ENCODE assay signal across 27 cellular contexts in the genomic region with DNA sequence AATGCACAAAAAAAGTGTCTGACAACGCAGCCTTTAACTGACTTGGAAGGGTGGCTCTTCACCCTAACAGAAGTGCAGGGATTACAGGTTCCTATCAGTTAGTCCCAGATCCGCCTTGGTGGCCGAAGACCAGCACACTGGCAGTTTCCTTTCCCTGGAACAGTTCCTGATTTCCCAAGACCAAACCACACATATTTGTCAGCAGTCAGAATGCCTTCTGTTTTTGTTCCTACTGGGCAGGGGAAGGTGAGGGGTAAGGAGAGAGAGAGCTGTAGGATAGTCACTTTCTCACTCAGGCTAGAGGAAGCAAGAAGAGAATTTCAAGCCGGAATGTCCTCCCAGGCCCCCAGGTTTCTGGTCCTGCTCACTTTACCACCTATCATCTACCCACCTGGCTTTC. TPM values are rescaled to one million over a fixed set of nuclear protein-coding genes. Genes with fewer than 3 reads are reported as not detected.
DNase-seq lines count a peak whose midpoint lies in the region; ATAC-seq and TF ChIP-seq lines count a peak whose summit lies in the region.
"Had no signal": no experiment of that assay in that cellular context is flagged by ENCODE, and none has a peak within 500 bp of the region (broad histone marks: within the 10 kb centered on the region; RNA-seq: fewer than 3 reads in every experiment).

No MANE protein-coding gene starts in this region.

- no peak overlapping the region for H3K27ac Mint-ChIP-seq in activated T-helper 17 cell treated with anti-CD3 and anti-CD28 coated beads, Interleukin-2, amount 50 U/mL, for 72 hours

- H3K36me3 ChIP-seq in brain microvascular endothelial cell (replicated peaks) = peaks cover 32% of the 10 kb centered on the region

- H3K9me3 Mint-ChIP-seq in activated T-helper 17 cell treated with anti-CD3 and anti-CD28 coated beads, Interleukin-2, amount 50 U/mL, for 72 hours = no peaks in the 10 kb centered on the region
- H3K9me3 Mint-ChIP-seq: activated CD4-positive, alpha-beta T cell treated with anti-CD3 and anti-CD28 coated beads, Interleukin-2, amount 10 ng/mL, durations not matched to agents 24 days and 14 days had no signal

- peaks cover 100% of the 10 kb centered on the region for H3K36me3 Mint-ChIP-seq in activated T-helper 17 cell treated with anti-CD3 and anti-CD28 coated beads, Interleukin-2, amount 50 U/mL, for 72 hours (ENCODE audit: low read depth)

- H3K27ac ChIP-seq in right cardiac atrium (ENCODE audit: low read length) (no peak overlapping the region), brain microvascular endothelial cell (no peak overlapping the region)
- H3K27ac ChIP-seq: BLaER1, dorsolateral prefrontal cortex, neutrophil, SK-N-MC, WERI-Rb-1 had no signal

- H3K27me3 ChIP-seq in right cardiac atrium (ENCODE audit: control insufficient read depth, insufficient read depth) (no peaks in the 10 kb centered on the region), brain microvascular endothelial cell (replicated peaks) (no peaks in the 10 kb centered on the region)
- H3K27me3 ChIP-seq: BLaER1, dorsolateral prefrontal cortex, heart left ventricle, MG63 had no signal

- H3K4me1 ChIP-seq in right cardiac atrium (ENCODE audit: control insufficient read depth, insufficient read depth, low read length) = no peaks in the 10 kb centered on the region
- H3K4me1 ChIP-seq: BLaER1, HAP-1 had no signal

- DNase-seq in cardiac septum (ENCODE audit: low spot score) (peak; percentile 17), right cardiac atrium (no peak), mesenteric fat pad (ENCODE audit: low spot score) (peak; percentile 22), SIG-M5 (lab: John Stamatoyannopoulos, UW) (no peak), brain microvascular endothelial cell (no peak), mucosa of gallbladder (ENCODE audit: low spot score) (no peak)
- DNase-seq: ACHN; activated CD4-positive, alpha-beta T cell treated with anti-CD3 and anti-CD28 coated beads, Interleukin-2, amount 10 ng/mL, durations not matched to agents 24 days and 14 days; activated gamma-delta T cell; dorsolateral prefrontal cortex; heart left ventricle; MG63; NCI-H2081 treated with DMSO at 0.1 percent for 48 hours; NCI-H774; RPMI8226; stimulated activated CD4-positive, alpha-beta T cell treated with anti-CD3 and anti-CD28 coated beads, Interleukin-1b, Interleukin-23, amount 100 ng/mL, for 48 hours; substantia nigra; WERI-Rb-1 had no signal

- H3K4me3 Mint-ChIP-seq in activated T-helper 17 cell treated with anti-CD3 and anti-CD28 coated beads, Interleukin-2, amount 50 U/mL, for 72 hours = peak overlapping the region; percentile 51
- H3K4me3 Mint-ChIP-seq: activated CD4-positive, alpha-beta T cell treated with anti-CD3 and anti-CD28 coated beads, Interleukin-2, amount 10 ng/mL, durations not matched to agents 24 days and 14 days had no signal

- WGBS in right cardiac atrium = 61% methylated on average over 4 of the region's 4 CpGs

- H3K4me3 ChIP-seq in right cardiac atrium (ENCODE audit: low read length) = no peak overlapping the region
- H3K4me3 ChIP-seq in brain microvascular endothelial cell (ENCODE audit: low read depth, low read length) = no peak overlapping the region
- H3K4me3 ChIP-seq: BLaER1, dorsolateral prefrontal cortex, HAP-1, heart left ventricle, MG63, SK-N-MC, skin epidermis had no signal

- no peaks in the 10 kb centered on the region for H3K27me3 Mint-ChIP-seq in activated T-helper 17 cell treated with anti-CD3 and anti-CD28 coated beads, Interleukin-2, amount 50 U/mL, for 72 hours
- H3K27me3 Mint-ChIP-seq: activated CD4-positive, alpha-beta T cell treated with anti-CD3 and anti-CD28 coated beads, Interleukin-2, amount 10 ng/mL, durations not matched to agents 24 days and 14 days had no signal

- H3K4me1 Mint-ChIP-seq in activated T-helper 17 cell treated with anti-CD3 and anti-CD28 coated beads, Interleukin-2, amount 50 U/mL, for 72 hours = peaks cover 12% of the 10 kb centered on the region

- no peak for TF ChIP-seq CTCF in brain microvascular endothelial cell (IDR thresholded peaks at IDR 0.05; ENCODE audit: low read depth, low read length, missing control alignments)

- H3K9me3 ChIP-seq in right cardiac atrium (ENCODE audit: control insufficient read depth, low read length) = no peaks in the 10 kb centered on the region
- H3K9me3 ChIP-seq: BLaER1, HAP-1, heart left ventricle, MG63, neutrophil had no signal

- in situ Hi-C loops in brain microvascular endothelial cell (cut with HindIII; ENCODE audit: low pct_ligation_motif_present, low sequenced_read_pairs) = no loop called here

- ATAC-seq in right cardiac atrium (no peak), HG02970 (IDR thresholded peaks at IDR 0.05; ENCODE audit: low FRiP score, unreplicated experiment) (no peak)
- ATAC-seq in activated T-helper 17 cell treated with anti-CD3 and anti-CD28 coated beads, Interleukin-2, amount 50 U/mL, for 72 hours (replicated peaks) = no peak

- intact Hi-C loops in cardiac septum (cut with DNase I) = no loop called here
- intact Hi-C loops in right cardiac atrium (cut with DNase I) = no loop called here

RNA-seq across cellular contexts. Expression of a gene that starts 9.2 kb away (rescaled TPM):
- 0.32 TPM for total RNA-seq in cardiac septum
- total RNA-seq in right cardiac atrium = under 1 TPM in 3 of 4 donors, not detected in 1; 0.33 to 0.53 (median 0.46) TPM
- 0.18 TPM for polyA plus RNA-seq in right cardiac atrium
- 10 to 100 TPM; 13.7 to 25.4 TPM for total RNA-seq in activated T-helper 17 cell treated with anti-CD3 and anti-CD28 coated beads, Interleukin-2, amount 50 U/mL, for 72 hours
- total RNA-seq in mesenteric fat pad = 0.96 TPM
- total RNA-seq in mucosa of gallbladder = 11.9 TPM
- total RNA-seq: lung microvascular endothelial cell, pulmonary artery endothelial cell had no signal

RNA-seq across cellular contexts. Expression of a gene that starts 43.2 kb away (rescaled TPM):
- total RNA-seq in cardiac septum (129 TPM), right cardiac atrium (100 to 1,000 TPM in 2 of 4 donors, 10 to 100 TPM in 2; 75.8 to 114 (median 97.0) TPM), mesenteric fat pad (43.5 TPM), mucosa of gallbladder (94.4 TPM)
- polyA plus RNA-seq in right cardiac atrium = 62.7 TPM
- 10 to 100 TPM; 15.5 to 26.2 TPM for total RNA-seq in activated T-helper 17 cell treated with anti-CD3 and anti-CD28 coated beads, Interleukin-2, amount 50 U/mL, for 72 hours

Comparison
In these comparisons a context has a peak if more than half of its experiments do, and no peak if none do; other contexts are left out.
1. DNase-seq: peak in cardiac septum (single experiment) and mesenteric fat pad (single experiment); none in right cardiac atrium (0 of 3), SIG-M5 (single experiment), brain microvascular endothelial cell (single experiment) and mucosa of gallbladder (single experiment).